ENCODE assay signal across 18 cellular contexts in genomic region chr12:81819991-81820633, GRCh38.
DNase-seq lines count a peak whose midpoint lies in the region; ATAC-seq and TF ChIP-seq lines count a peak whose summit lies in the region.
"Had no signal": no experiment of that assay in that cellular context is flagged by ENCODE, and none has a peak within 500 bp of the region (broad histone marks: within the 10 kb centered on the region; RNA-seq: fewer than 3 reads in every experiment).

No MANE protein-coding gene starts in this region.

- H3K9me3 Mint-ChIP-seq in glutamatergic neuron (ENCODE audit: unreplicated experiment) = no peaks in the 10 kb centered on the region
- H3K9me3 Mint-ChIP-seq: T-helper 1 cell treated with Interleukin-12 subunit alpha and Interleukin-12 subunit beta and Interleukin-4 antibody, amounts not matched to agents 30 μg/mL and 1 μg/mL, for 36 hours had no signal

- no peak overlapping the region for H3K4me3 ChIP-seq in cardiac fibroblast (replicated peaks in 1 of 2; ENCODE audit: low read depth in 2 of 2, low read length in 2 of 2)
- H3K4me3 ChIP-seq: tibial nerve had no signal

- no peaks in the 10 kb centered on the region for H3K36me3 Mint-ChIP-seq in glutamatergic neuron (ENCODE audit: unreplicated experiment)

- POLR2A ChIA-PET in HEK293T (lab: Yijun Ruan, JAX) = no interaction called here

- TF ChIP-seq CTCF in cardiac fibroblast (IDR thresholded peaks at IDR 0.05; ENCODE audit: low read depth, low read length) (no peak), glutamatergic neuron (IDR thresholded peaks at IDR 0.05; ENCODE audit: partially characterized antibody, unreplicated experiment) (no peak)

- H3K27ac Mint-ChIP-seq in glutamatergic neuron (ENCODE audit: unreplicated experiment) = no peak overlapping the region
- H3K27ac Mint-ChIP-seq: activated CD4-positive, alpha-beta memory T cell treated with anti-CD3 and anti-CD28 coated beads, Interleukin-2, amount 10 ng/mL, durations not matched to agents 7 days and 5 days; activated naive CD4-positive, alpha-beta T cell treated with anti-CD3 and anti-CD28 coated beads, Interleukin-2, amount 50 U/mL, for 72 hours; T-helper 1 cell treated with Interleukin-12 subunit alpha and Interleukin-12 subunit beta and Interleukin-4 antibody, amounts not matched to agents 30 μg/mL and 1 μg/mL, for 36 hours had no signal

- ATAC-seq in GM19397 (IDR thresholded peaks at IDR 0.05; ENCODE audit: unreplicated experiment) = no peak
- ATAC-seq: left ventricle myocardium superior had no signal

- no peak overlapping the region for H3K4me3 Mint-ChIP-seq in glutamatergic neuron (ENCODE audit: unreplicated experiment)
- H3K4me3 Mint-ChIP-seq: activated CD4-positive, alpha-beta memory T cell treated with anti-CD3 and anti-CD28 coated beads, Interleukin-2, amount 10 ng/mL, durations not matched to agents 7 days and 5 days; T-helper 1 cell treated with Interleukin-12 subunit alpha and Interleukin-12 subunit beta and Interleukin-4 antibody, amounts not matched to agents 30 μg/mL and 1 μg/mL, for 36 hours had no signal

- peak; percentile 1 for DNase-seq in ELR (ENCODE audit: low read depth)
- peak; percentile 62 for DNase-seq in NCI-H226
- DNase-seq in cardiac fibroblast (ENCODE audit: low read depth in 2 of 2) = peak; percentile 18 to 19
- peak; percentile 51 for DNase-seq in renal cortical epithelial cell (ENCODE audit: low read depth)
- DNase-seq in glutamatergic neuron = no peak
- DNase-seq in HEK293T (ENCODE audit: extremely low spot score) = no peak
- DNase-seq: activated CD4-positive, alpha-beta memory T cell treated with anti-CD3 and anti-CD28 coated beads, Interleukin-2, amount 10 ng/mL, durations not matched to agents 7 days and 5 days; activated T-cell treated with anti-CD3 and anti-CD28 coated beads, Interleukin-2, amount 50 U/mL, for 48 hours; Calu3; left ventricle myocardium superior; NCI-H1436; NCI-H526 treated with DMSO at 0.1 percent for 48 hours; Right ventricle myocardium superior; stimulated activated CD4-positive, alpha-beta T cell treated with anti-CD3 and anti-CD28 coated beads, Interleukin-15, amount 100 ng/mL, for 24 hours had no signal

- H3K27me3 Mint-ChIP-seq in glutamatergic neuron (ENCODE audit: unreplicated experiment) = no peaks in the 10 kb centered on the region
- H3K27me3 Mint-ChIP-seq: activated CD4-positive, alpha-beta memory T cell treated with anti-CD3 and anti-CD28 coated beads, Interleukin-2, amount 10 ng/mL, durations not matched to agents 7 days and 5 days had no signal

- CTCF ChIA-PET in HEK293T (lab: Yijun Ruan, JAX) = no interaction called here

- no peaks in the 10 kb centered on the region for H3K4me1 Mint-ChIP-seq in glutamatergic neuron (ENCODE audit: low read depth, unreplicated experiment)

TF ChIP-seq in HEK293T, 16 proteins besides CTCF, POLR2A, EP300 and RAD21:
- TF ChIP-seq CTBP1 (IDR thresholded peaks at IDR 0.05; ENCODE audit: borderline replicate concordance) = no peak
- TF ChIP-seq SUZ12 (IDR thresholded peaks at IDR 0.05) = no peak
- TF ChIP-seq FOXK2 (IDR thresholded peaks at IDR 0.05) = no peak
- no peak for TF ChIP-seq ZNF384 (IDR thresholded peaks at IDR 0.05)
- no peak for TF ChIP-seq HDGF (IDR thresholded peaks at IDR 0.05; ENCODE audit: borderline replicate concordance)
- TF ChIP-seq PKNOX1 (IDR thresholded peaks at IDR 0.05) = no peak
- no peak for TF ChIP-seq ELF4 (IDR thresholded peaks at IDR 0.05)
- TF ChIP-seq LEF1 (IDR thresholded peaks at IDR 0.05; ENCODE audit: borderline replicate concordance) = no peak
- no peak for TF ChIP-seq TARDBP (IDR thresholded peaks at IDR 0.05)
- no peak for TF ChIP-seq SP1 (IDR thresholded peaks at IDR 0.05)
- no peak for TF ChIP-seq FOXM1 (IDR thresholded peaks at IDR 0.05; ENCODE audit: borderline replicate concordance)
- no peak for TF ChIP-seq ARNT (IDR thresholded peaks at IDR 0.05)
- no peak for TF ChIP-seq L3MBTL2 (conservative IDR thresholded peaks at IDR 0.05)
- TF ChIP-seq BHLHE40 (IDR thresholded peaks at IDR 0.05; ENCODE audit: borderline replicate concordance) = no peak
- no peak for TF ChIP-seq FOXA1 (IDR thresholded peaks at IDR 0.05)
- TF ChIP-seq NFRKB (IDR thresholded peaks at IDR 0.05) = no peak

Comparison
In these comparisons a context has a peak if more than half of its experiments do, and no peak if none do; other contexts are left out.
1. DNase-seq: peak in ELR (single experiment), NCI-H226 (single experiment), cardiac fibroblast (2 of 2) and renal cortical epithelial cell (single experiment); none in glutamatergic neuron (single experiment) and HEK293T (single experiment).